10 cellular contexts compared by ENCODE assay signal in genomic region chr14:85528882-85529585, GRCh38. TPM values are rescaled to one million over a fixed set of nuclear protein-coding genes. Genes with fewer than 3 reads are reported as not detected.
A peak's percentile ranks its signal among the peaks of the same experiment; 100 is the strongest.
DNase-seq lines count a peak whose midpoint lies in the region; ATAC-seq and TF ChIP-seq lines count a peak whose summit lies in the region.
"Had no signal": no experiment of that assay in that cellular context is flagged by ENCODE, and none has a peak within 500 bp of the region (broad histone marks: within the 10 kb centered on the region; RNA-seq: fewer than 3 reads in every experiment).

No MANE protein-coding gene starts in this region.

- H3K4me1 ChIP-seq in fibroblast of lung (ENCODE audit: control insufficient read depth, extremely low read depth, insufficient read depth, low read length) (peaks cover 9% of the 10 kb centered on the region), neural progenitor cell (peaks cover 21% of the 10 kb centered on the region)

- peak overlapping the region; percentile 48 for H3K9ac ChIP-seq in fibroblast of lung (ENCODE audit: insufficient read depth, low read length)
- H3K9ac ChIP-seq in neural progenitor cell = no peak overlapping the region

- ATAC-seq in HG03159 (IDR thresholded peaks at IDR 0.05; ENCODE audit: unreplicated experiment) = no peak
- no peak for ATAC-seq in GM21786 (IDR thresholded peaks at IDR 0.05; ENCODE audit: unreplicated experiment)
- no peak for ATAC-seq in GM18907 (IDR thresholded peaks at IDR 0.05; ENCODE audit: unreplicated experiment)

- no peaks in the 10 kb centered on the region for H3K9me3 Mint-ChIP-seq in neural progenitor cell
- H3K9me3 Mint-ChIP-seq: activated T-cell treated with anti-CD3 and anti-CD28 coated beads, Interleukin-2, amount 50 U/mL, for 24 hours had no signal

- H3K27me3 ChIP-seq in fibroblast of lung (ENCODE audit: control insufficient read depth, insufficient read depth, low read length) = no peaks in the 10 kb centered on the region
- H3K27me3 ChIP-seq in neural progenitor cell = peaks cover 47% of the 10 kb centered on the region

- H3K4me3 Mint-ChIP-seq in neural progenitor cell = peak overlapping the region; percentile 96
- H3K4me3 Mint-ChIP-seq: activated T-cell treated with anti-CD3 and anti-CD28 coated beads, Interleukin-2, amount 50 U/mL, for 24 hours had no signal

- H3F3A ChIP-seq in neural progenitor cell (ENCODE audit: low read depth) = peaks cover 8% of the 10 kb centered on the region

- no peaks in the 10 kb centered on the region for H3K36me3 Mint-ChIP-seq in neural progenitor cell

- H3K36me3 ChIP-seq in fibroblast of lung (ENCODE audit: control insufficient read depth, insufficient read depth, low read length) (no peaks in the 10 kb centered on the region), neural progenitor cell (no peaks in the 10 kb centered on the region)

- H3K4me1 Mint-ChIP-seq in neural progenitor cell = peaks cover 39% of the 10 kb centered on the region

- H3K27me3 Mint-ChIP-seq in neural progenitor cell (ENCODE audit: insufficient read depth, low read depth) = peaks cover 31% of the 10 kb centered on the region

- H2AFZ ChIP-seq in fibroblast of lung (ENCODE audit: low read length) = peak overlapping the region; percentile 85
- peak overlapping the region; percentile 55 for H2AFZ ChIP-seq in neural progenitor cell (replicated peaks)

- H3K4me2 ChIP-seq in fibroblast of lung (ENCODE audit: extremely low read depth, insufficient read depth, low read length) = peak overlapping the region; percentile 98
- peak overlapping the region; percentile 88 for H3K4me2 ChIP-seq in neural progenitor cell

- no peak overlapping the region for H3K27ac Mint-ChIP-seq in neural progenitor cell
- H3K27ac Mint-ChIP-seq: activated T-cell treated with anti-CD3 and anti-CD28 coated beads, Interleukin-2, amount 50 U/mL, for 24 hours had no signal

- H4K20me1 ChIP-seq in fibroblast of lung (ENCODE audit: control insufficient read depth, extremely low read depth, insufficient read depth, low read length) (no peaks in the 10 kb centered on the region), neural progenitor cell (ENCODE audit: low read depth) (peaks cover 4% of the 10 kb centered on the region)

- H3K79me2 ChIP-seq in fibroblast of lung (ENCODE audit: control insufficient read depth, insufficient read depth, low read length) (peaks cover 1% of the 10 kb centered on the region), neural progenitor cell (ENCODE audit: low read depth) (peaks cover 2% of the 10 kb centered on the region)

- H3K9me3 ChIP-seq in fibroblast of lung (ENCODE audit: control insufficient read depth, insufficient read depth, low read depth, low read length) (no peaks in the 10 kb centered on the region), neural progenitor cell (ENCODE audit: low read depth) (no peaks in the 10 kb centered on the region)

- peak overlapping the region; percentile 69 for H3K27ac ChIP-seq in fibroblast of lung (ENCODE audit: insufficient read depth, low read length)
- H3K27ac ChIP-seq in neural progenitor cell = no peak overlapping the region

- TF ChIP-seq CTCF in fibroblast of lung (conservative IDR thresholded peaks at IDR 0.05 in 1 of 2, IDR thresholded peaks at IDR 0.05 in 1 of 2; ENCODE audit: low read depth in 1 of 2, low read length in 2 of 2) (no peak), neural progenitor cell (IDR thresholded peaks at IDR 0.05) (no peak)

- DNase-seq in AG08396 (ENCODE audit: low spot score) = peak; percentile 41
- peak; percentile 63 for DNase-seq in RPMI7951 (ENCODE audit: low read depth)
- peak; percentile 70 to 84 for DNase-seq in fibroblast of lung (ENCODE audit: low read depth in 2 of 2)
- DNase-seq in neural progenitor cell (ENCODE audit: low spot score) = peak; percentile 48
- DNase-seq in medulla oblongata (ENCODE audit: extremely low spot score) = no peak
- DNase-seq: activated T-cell treated with anti-CD3 and anti-CD28 coated beads, Interleukin-2, amount 50 U/mL, for 24 hours; DND-41 had no signal

- H3K4me3 ChIP-seq in fibroblast of lung (replicated peaks in 1 of 4; ENCODE audit: control extremely low read depth in 1 of 4, insufficient read depth in 1 of 4, low read depth in 3 of 4, low read length in 4 of 4) (peak overlapping the region; percentile 67 to 85 (median 76)), neural progenitor cell (peak overlapping the region; percentile 74)

RNA-seq across cellular contexts. Expression of gene FLRT2, which starts 0.9 kb away (rescaled TPM):
- total RNA-seq in RPMI7951 (2014; rRNA removed; shearing (Covaris generic)) = 3.7 and 5.2 TPM in 2 replicates
- 14.5 and 22.9 TPM in 2 replicates for total RNA-seq in fibroblast of lung
- 4.6 and 10.5 TPM in 2 replicates for polyA plus RNA-seq in fibroblast of lung
- 6.0 and 12.6 TPM in 2 replicates for polyA plus RNA-seq in fibroblast of lung (2012)
- polyA minus RNA-seq in fibroblast of lung (ENCODE audit: low replicate concordance) = 7.9 and 24.5 TPM in 2 replicates
- total RNA-seq in neural progenitor cell (ENCODE audit: low replicate concordance) = 8.5 and 8.7 TPM in 2 replicates
